In the genomic region with DNA sequence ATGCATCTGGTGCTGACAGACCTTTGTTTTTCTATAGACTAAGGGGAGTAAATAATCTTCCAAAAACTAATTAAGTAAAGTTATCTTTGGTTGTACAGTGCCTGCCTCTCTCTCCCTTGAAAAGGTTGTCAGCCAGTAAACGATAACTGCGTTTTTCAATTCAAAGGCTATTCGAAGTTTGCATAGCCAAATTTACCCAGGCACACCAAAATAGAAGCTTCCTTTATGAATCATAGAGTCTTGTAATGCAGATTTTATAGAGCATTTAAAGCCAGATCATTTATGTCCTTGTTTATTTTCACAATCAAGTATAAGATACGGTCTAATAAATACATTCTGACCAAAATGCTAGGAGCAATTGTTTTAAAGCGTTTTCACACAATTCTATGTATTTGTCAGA, we compare ENCODE assay signal across 1 cellular context.
TF ChIP-seq lines count a peak whose summit lies in the region.

No MANE protein-coding gene starts in this region.

TF ChIP-seq in GM23338, 12 proteins besides CTCF, POLR2A, EP300 and RAD21 (continued from another document):
- TF ChIP-seq, protein P1, sequence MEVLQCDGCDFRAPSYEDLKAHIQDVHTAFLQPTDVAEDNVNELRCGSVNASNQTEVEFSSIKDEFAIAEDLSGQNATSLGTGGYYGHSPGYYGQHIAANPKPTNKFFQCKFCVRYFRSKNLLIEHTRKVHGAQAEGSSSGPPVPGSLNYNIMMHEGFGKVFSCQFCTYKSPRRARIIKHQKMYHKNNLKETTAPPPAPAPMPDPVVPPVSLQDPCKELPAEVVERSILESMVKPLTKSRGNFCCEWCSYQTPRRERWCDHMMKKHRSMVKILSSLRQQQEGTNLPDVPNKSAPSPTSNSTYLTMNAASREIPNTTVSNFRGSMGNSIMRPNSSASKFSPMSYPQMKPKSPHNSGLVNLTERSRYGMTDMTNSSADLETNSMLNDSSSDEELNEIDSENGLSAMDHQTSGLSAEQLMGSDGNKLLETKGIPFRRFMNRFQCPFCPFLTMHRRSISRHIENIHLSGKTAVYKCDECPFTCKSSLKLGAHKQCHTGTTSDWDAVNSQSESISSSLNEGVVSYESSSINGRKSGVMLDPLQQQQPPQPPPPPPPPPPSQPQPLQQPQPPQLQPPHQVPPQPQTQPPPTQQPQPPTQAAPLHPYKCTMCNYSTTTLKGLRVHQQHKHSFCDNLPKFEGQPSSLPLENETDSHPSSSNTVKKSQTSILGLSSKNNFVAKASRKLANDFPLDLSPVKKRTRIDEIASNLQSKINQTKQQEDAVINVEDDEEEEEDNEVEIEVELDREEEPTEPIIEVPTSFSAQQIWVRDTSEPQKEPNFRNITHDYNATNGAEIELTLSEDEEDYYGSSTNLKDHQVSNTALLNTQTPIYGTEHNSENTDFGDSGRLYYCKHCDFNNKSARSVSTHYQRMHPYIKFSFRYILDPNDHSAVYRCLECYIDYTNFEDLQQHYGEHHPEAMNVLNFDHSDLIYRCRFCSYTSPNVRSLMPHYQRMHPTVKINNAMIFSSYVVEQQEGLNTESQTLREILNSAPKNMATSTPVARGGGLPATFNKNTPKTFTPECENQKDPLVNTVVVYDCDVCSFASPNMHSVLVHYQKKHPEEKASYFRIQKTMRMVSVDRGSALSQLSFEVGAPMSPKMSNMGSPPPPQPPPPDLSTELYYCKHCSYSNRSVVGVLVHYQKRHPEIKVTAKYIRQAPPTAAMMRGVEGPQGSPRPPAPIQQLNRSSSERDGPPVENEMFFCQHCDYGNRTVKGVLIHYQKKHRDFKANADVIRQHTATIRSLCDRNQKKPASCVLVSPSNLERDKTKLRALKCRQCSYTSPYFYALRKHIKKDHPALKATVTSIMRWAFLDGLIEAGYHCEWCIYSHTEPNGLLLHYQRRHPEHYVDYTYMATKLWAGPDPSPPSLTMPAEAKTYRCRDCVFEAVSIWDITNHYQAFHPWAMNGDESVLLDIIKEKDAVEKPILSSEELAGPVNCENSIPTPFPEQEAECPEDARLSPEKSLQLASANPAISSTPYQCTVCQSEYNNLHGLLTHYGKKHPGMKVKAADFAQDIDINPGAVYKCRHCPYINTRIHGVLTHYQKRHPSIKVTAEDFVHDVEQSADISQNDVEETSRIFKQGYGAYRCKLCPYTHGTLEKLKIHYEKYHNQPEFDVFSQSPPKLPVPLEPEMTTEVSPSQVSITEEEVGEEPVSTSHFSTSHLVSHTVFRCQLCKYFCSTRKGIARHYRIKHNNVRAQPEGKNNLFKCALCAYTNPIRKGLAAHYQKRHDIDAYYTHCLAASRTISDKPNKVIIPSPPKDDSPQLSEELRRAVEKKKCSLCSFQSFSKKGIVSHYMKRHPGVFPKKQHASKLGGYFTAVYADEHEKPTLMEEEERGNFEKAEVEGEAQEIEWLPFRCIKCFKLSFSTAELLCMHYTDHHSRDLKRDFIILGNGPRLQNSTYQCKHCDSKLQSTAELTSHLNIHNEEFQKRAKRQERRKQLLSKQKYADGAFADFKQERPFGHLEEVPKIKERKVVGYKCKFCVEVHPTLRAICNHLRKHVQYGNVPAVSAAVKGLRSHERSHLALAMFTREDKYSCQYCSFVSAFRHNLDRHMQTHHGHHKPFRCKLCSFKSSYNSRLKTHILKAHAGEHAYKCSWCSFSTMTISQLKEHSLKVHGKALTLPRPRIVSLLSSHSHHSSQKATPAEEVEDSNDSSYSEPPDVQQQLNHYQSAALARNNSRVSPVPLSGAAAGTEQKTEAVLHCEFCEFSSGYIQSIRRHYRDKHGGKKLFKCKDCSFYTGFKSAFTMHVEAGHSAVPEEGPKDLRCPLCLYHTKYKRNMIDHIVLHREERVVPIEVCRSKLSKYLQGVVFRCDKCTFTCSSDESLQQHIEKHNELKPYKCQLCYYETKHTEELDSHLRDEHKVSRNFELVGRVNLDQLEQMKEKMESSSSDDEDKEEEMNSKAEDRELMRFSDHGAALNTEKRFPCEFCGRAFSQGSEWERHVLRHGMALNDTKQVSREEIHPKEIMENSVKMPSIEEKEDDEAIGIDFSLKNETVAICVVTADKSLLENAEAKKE (CRISPR knock-in tag; IDR thresholded peaks at IDR 0.05): no peak
- TF ChIP-seq STAT1 (IDR thresholded peaks at IDR 0.05; ENCODE audit: unreplicated experiment) (no peak), ZNF114 (CRISPR knock-in tag; IDR thresholded peaks at IDR 0.05) (no peak)
- TF ChIP-seq, protein P2, sequence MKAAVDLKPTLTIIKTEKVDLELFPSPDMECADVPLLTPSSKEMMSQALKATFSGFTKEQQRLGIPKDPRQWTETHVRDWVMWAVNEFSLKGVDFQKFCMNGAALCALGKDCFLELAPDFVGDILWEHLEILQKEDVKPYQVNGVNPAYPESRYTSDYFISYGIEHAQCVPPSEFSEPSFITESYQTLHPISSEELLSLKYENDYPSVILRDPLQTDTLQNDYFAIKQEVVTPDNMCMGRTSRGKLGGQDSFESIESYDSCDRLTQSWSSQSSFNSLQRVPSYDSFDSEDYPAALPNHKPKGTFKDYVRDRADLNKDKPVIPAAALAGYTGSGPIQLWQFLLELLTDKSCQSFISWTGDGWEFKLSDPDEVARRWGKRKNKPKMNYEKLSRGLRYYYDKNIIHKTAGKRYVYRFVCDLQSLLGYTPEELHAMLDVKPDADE (IDR thresholded peaks at IDR 0.05): no peak
